1 cellular context compared by ENCODE assay signal in genomic region chr2:95121150-95121494, GRCh38.
TF ChIP-seq lines count a peak whose summit lies in the region.

No MANE protein-coding gene starts in this region.

TF ChIP-seq in HepG2, 621 proteins besides CTCF, POLR2A, EP300 and RAD21 (continues in another document):
- TF ChIP-seq ARNT2 (CRISPR knock-in tag; IDR thresholded peaks at IDR 0.05; ENCODE audit: low read depth) (no peak), FOXA1 (IDR thresholded peaks at IDR 0.05) (no peak), FOXA1 (CRISPR knock-in tag; IDR thresholded peaks at IDR 0.05) (peak; percentile 6; the same call in 1 of the 2 replicates), RFX1 (IDR thresholded peaks at IDR 0.05) (peak; percentile 20; the same call in 1 of the 2 replicates), ZNF136 (CRISPR knock-in tag; IDR thresholded peaks at IDR 0.05; ENCODE audit: low read depth) (0 out of 2 replicates have a peak, but pooled peaks have one; percentile 38), HNF4A (CRISPR knock-in tag; IDR thresholded peaks at IDR 0.05) (peak; percentile 46; the same call in 1 of the 2 replicates), ZNF382 (CRISPR knock-in tag; IDR thresholded peaks at IDR 0.05; ENCODE audit: borderline replicate concordance) (no peak), ZSCAN29 (CRISPR knock-in tag; conservative IDR thresholded peaks at IDR 0.05) (0 out of 2 replicates have a peak, but pooled peaks have one; percentile 31), ZNF747 (CRISPR knock-in tag; IDR thresholded peaks at IDR 0.05; ENCODE audit: borderline replicate concordance) (no peak; the same call in 1 of the 2 replicates), CREBL2 (CRISPR knock-in tag; IDR thresholded peaks at IDR 0.05; ENCODE audit: borderline replicate concordance) (peak; percentile 38; the same call in 1 of the 2 replicates), ZNF17 (CRISPR knock-in tag; IDR thresholded peaks at IDR 0.05) (0 out of 2 replicates have a peak, but pooled peaks have one; percentile 83), PREB (CRISPR knock-in tag; IDR thresholded peaks at IDR 0.05) (no peak), TCF7 (IDR thresholded peaks at IDR 0.05; ENCODE audit: low read depth) (peak; percentile 26; the same call in 1 of the 2 replicates), ZNF574 (CRISPR knock-in tag; IDR thresholded peaks at IDR 0.05) (no peak), HDAC1 (CRISPR knock-in tag; IDR thresholded peaks at IDR 0.05) (no peak), HMG20A (CRISPR knock-in tag; IDR thresholded peaks at IDR 0.05; ENCODE audit: borderline replicate concordance) (no peak), BCL6 (CRISPR knock-in tag; IDR thresholded peaks at IDR 0.05) (peak; percentile 53; the same call in 1 of the 2 replicates), ZMYM4 (CRISPR knock-in tag; IDR thresholded peaks at IDR 0.05) (no peak), ZNF770 (CRISPR knock-in tag; IDR thresholded peaks at IDR 0.05) (no peak), ZSCAN30 (CRISPR knock-in tag; IDR thresholded peaks at IDR 0.05) (peak; percentile 86), PLSCR1 (CRISPR knock-in tag; IDR thresholded peaks at IDR 0.05; ENCODE audit: borderline replicate concordance) (no peak), ZNF773 (CRISPR knock-in tag; IDR thresholded peaks at IDR 0.05; ENCODE audit: borderline replicate concordance) (no peak), FOXO4 (CRISPR knock-in tag; conservative IDR thresholded peaks at IDR 0.05) (0 out of 2 replicates have a peak, but pooled peaks have one; percentile 2), SRY (CRISPR knock-in tag; IDR thresholded peaks at IDR 0.05) (no peak), PRPF4 (IDR thresholded peaks at IDR 0.05; ENCODE audit: low read depth, low read length, poor library complexity, severe bottlenecking) (no peak), SNAI1 (CRISPR knock-in tag; IDR thresholded peaks at IDR 0.05; ENCODE audit: borderline replicate concordance) (0 out of 2 replicates have a peak, but pooled peaks have one; percentile 18), ONECUT2 (CRISPR knock-in tag; IDR thresholded peaks at IDR 0.05) (no peak), MTA3 (CRISPR knock-in tag; IDR thresholded peaks at IDR 0.05) (no peak), SNAPC4 (CRISPR knock-in tag; IDR thresholded peaks at IDR 0.05) (0 out of 2 replicates have a peak, but pooled peaks have one; percentile 44), ARID5B (CRISPR knock-in tag; IDR thresholded peaks at IDR 0.05) (0 out of 2 replicates have a peak, but pooled peaks have one; percentile 4), ZNF713 (CRISPR knock-in tag; IDR thresholded peaks at IDR 0.05) (no peak), ZFP37 (CRISPR knock-in tag; IDR thresholded peaks at IDR 0.05; ENCODE audit: borderline replicate concordance) (no peak), CEBPB (IDR thresholded peaks at IDR 0.05; ENCODE audit: borderline replicate concordance, low read depth, low read length) (peak; percentile 36; the same call in 1 of the 2 replicates), CREM (IDR thresholded peaks at IDR 0.05) (peak; percentile 49; the same call in 1 of the 2 replicates), CREM (CRISPR knock-in tag; IDR thresholded peaks at IDR 0.05) (no peak), ZNF703 (CRISPR knock-in tag; IDR thresholded peaks at IDR 0.05; ENCODE audit: borderline replicate concordance) (peak; percentile 15; the same call in 1 of the 2 replicates), ZNF292 (CRISPR knock-in tag; IDR thresholded peaks at IDR 0.05; ENCODE audit: borderline replicate concordance, low read depth) (peak; percentile 11; the same call in 1 of the 2 replicates), ZNF317 (CRISPR knock-in tag; IDR thresholded peaks at IDR 0.05) (peak; percentile 75; the same call in 1 of the 2 replicates), RFXAP (CRISPR knock-in tag; IDR thresholded peaks at IDR 0.05; ENCODE audit: borderline replicate concordance) (no peak), NONO (IDR thresholded peaks at IDR 0.05) (no peak), NONO (CRISPR knock-in tag; conservative IDR thresholded peaks at IDR 0.05) (no peak), SETDB1 (CRISPR knock-in tag; IDR thresholded peaks at IDR 0.05; ENCODE audit: borderline replicate concordance) (no peak), NR2C2 (CRISPR knock-in tag; IDR thresholded peaks at IDR 0.05; ENCODE audit: borderline replicate concordance) (no peak), KDM3A (CRISPR knock-in tag; IDR thresholded peaks at IDR 0.05; ENCODE audit: low read depth) (no peak), NAIF1 (CRISPR knock-in tag; IDR thresholded peaks at IDR 0.05; ENCODE audit: borderline replicate concordance) (peak; percentile 87; the same call in 1 of the 2 replicates), SIX1 (CRISPR knock-in tag; IDR thresholded peaks at IDR 0.05; ENCODE audit: borderline replicate concordance) (no peak), ZSCAN25 (CRISPR knock-in tag; IDR thresholded peaks at IDR 0.05) (0 out of 2 replicates have a peak, but pooled peaks have one; percentile 7), ATF7 (IDR thresholded peaks at IDR 0.05) (no peak), ATF7 (CRISPR knock-in tag; IDR thresholded peaks at IDR 0.05) (no peak), ZNF674 (CRISPR knock-in tag; IDR thresholded peaks at IDR 0.05; ENCODE audit: low read depth) (0 out of 2 replicates have a peak, but pooled peaks have one; percentile 34), ZNF138 (CRISPR knock-in tag; IDR thresholded peaks at IDR 0.05; ENCODE audit: low read depth) (0 out of 2 replicates have a peak, but pooled peaks have one; percentile 10), ZNF75D (CRISPR knock-in tag; IDR thresholded peaks at IDR 0.05; ENCODE audit: borderline replicate concordance) (no peak), RORA (CRISPR knock-in tag; IDR thresholded peaks at IDR 0.05) (no peak)
